ENCODE assay signal across 9 cellular contexts in genomic region chr1:165592945-165593823, GRCh38. TPM values are rescaled to one million over a fixed set of nuclear protein-coding genes. Genes with fewer than 3 reads are reported as not detected.
A peak's percentile ranks its signal among the peaks of the same experiment; 100 is the strongest.
DNase-seq lines count a peak whose midpoint lies in the region; ATAC-seq and TF ChIP-seq lines count a peak whose summit lies in the region.
"Had no signal": no experiment of that assay in that cellular context is flagged by ENCODE, and none has a peak within 500 bp of the region (broad histone marks: within the 10 kb centered on the region; RNA-seq: fewer than 3 reads in every experiment).

No MANE protein-coding gene starts in this region.

- H3K4me1 Mint-ChIP-seq in Calu3 (ENCODE audit: low read depth, unreplicated experiment): peaks cover 2% of the 10 kb centered on the region

- H3K4me3 Mint-ChIP-seq in Calu3 (ENCODE audit: low read depth, unreplicated experiment): no peak overlapping the region
- H3K4me3 Mint-ChIP-seq: activated naive CD4-positive, alpha-beta T cell treated with anti-CD3 and anti-CD28 coated beads, Interleukin-2, amount 50 U/mL, for 24 hours had no signal

- DNase-seq in Calu3 (peak; percentile 80), HCT116 (ENCODE audit: low read depth, low spot score) (peak; percentile 74), NCI-H2171 (lab: John Stamatoyannopoulos, UW) (peak; percentile 40), caudate nucleus (lab: John Stamatoyannopoulos, UW) (peak in 51 of 61 donors; percentile 3 to 94 (median 50)), left colon (peak; percentile 42 to 80)
- peak; percentile 33 to 79 (median 58) for DNase-seq in activated CD4-positive, CD25-positive, alpha-beta regulatory T cell (lab: John Stamatoyannopoulos, UW)
- peak; percentile 65 for DNase-seq in stimulated activated CD4-positive, alpha-beta T cell treated with anti-CD3 and anti-CD28 coated beads, Interleukin-4, amount 100 ng/mL, for 1 hour

- peaks cover 6% of the 10 kb centered on the region for H3K36me3 Mint-ChIP-seq in Calu3 (ENCODE audit: insufficient read depth, unreplicated experiment)

- peak; percentile 78 for TF ChIP-seq CTCF in Calu3 (IDR thresholded peaks at IDR 0.05; ENCODE audit: unreplicated experiment)
- TF ChIP-seq CTCF in HCT116 (IDR thresholded peaks at IDR 0.05 in 2 of 3, conservative IDR thresholded peaks at IDR 0.05 in 1 of 3; ENCODE audit: borderline replicate concordance in 1 of 3, insufficient read depth in 1 of 3, low read depth in 2 of 3, low read length in 2 of 3): peak; percentile 76 to 94 (median 90)

- H4K20me1 ChIP-seq in HCT116 (ENCODE audit: insufficient read depth): no peaks in the 10 kb centered on the region

- H3K9me3 ChIP-seq in HCT116 (ENCODE audit: control insufficient read depth in 1 of 2, insufficient read depth in 1 of 2, low read depth in 1 of 2, low read length in 2 of 2): no peaks in the 10 kb centered on the region

- no peak overlapping the region for H2AFZ ChIP-seq in HCT116 (ENCODE audit: low read depth, low read length, poor library complexity, severe bottlenecking)

- TF ChIP-seq POLR2A in HCT116 (IDR thresholded peaks at IDR 0.05; ENCODE audit: borderline replicate concordance, extremely low read depth, insufficient read depth, insufficient read length): no peak

- no peak overlapping the region for H3K4me3 ChIP-seq in HCT116 (replicated peaks in 1 of 2; ENCODE audit: low read depth in 1 of 2, low read length in 2 of 2)

- intact Hi-C loops in Calu3 (cut with micrococcal nuclease; ENCODE audit: unreplicated experiment): loop anchor here (1.0 to 10.0 kb wide), 5 partner anchors 185 to 448 kb away; no protein-coding TSS in a partner anchor
- intact Hi-C loops in HCT116 (cut with micrococcal nuclease): loop anchor here (1.0 to 10.0 kb wide), 7 partner anchors 185 to 842 kb away; no protein-coding TSS in a partner anchor
- intact Hi-C loops in left colon (cut with DNase I, micrococcal nuclease): loop anchor here (5.0 to 10.0 kb wide), 3 partner anchors 196 to 448 kb away; no protein-coding TSS in a partner anchor

- no peaks in the 10 kb centered on the region for H3K9me3 Mint-ChIP-seq in Calu3 (ENCODE audit: low read depth, unreplicated experiment)
- H3K9me3 Mint-ChIP-seq: activated naive CD4-positive, alpha-beta T cell treated with anti-CD3 and anti-CD28 coated beads, Interleukin-2, amount 50 U/mL, for 24 hours had no signal

- H3K27ac ChIP-seq in HCT116 (ENCODE audit: low read depth, low read length) (no peak overlapping the region), caudate nucleus (ENCODE audit: low read depth, low read length) (no peak overlapping the region)

- H3K4me2 ChIP-seq in HCT116 (ENCODE audit: low read length): no peak overlapping the region

- peaks cover 43% of the 10 kb centered on the region for H3K27me3 ChIP-seq in HCT116 (ENCODE audit: insufficient read depth, low read length)

- TF ChIP-seq RAD21 in HCT116 (IDR thresholded peaks at IDR 0.05; ENCODE audit: low read depth): peak; percentile 96

- CTCF ChIA-PET in Calu3 (lab: Charles Lee): interaction anchor here (0.7 to 1.9 kb wide), 8 partner anchors 53 to 479 kb away, joined by 3 to 17 read pairs (median 4); no protein-coding TSS in a partner anchor
- CTCF ChIA-PET in HCT116 (lab: Charles Lee): interaction anchor here (0.9 to 4.0 kb wide), 8 partner anchors 105 to 464 kb away, joined by 3 to 26 read pairs (median 6); partner anchors contain the start of gene ALDH9A1

- no peak overlapping the region for H3K27ac Mint-ChIP-seq in Calu3 (ENCODE audit: unreplicated experiment)
- H3K27ac Mint-ChIP-seq: activated naive CD4-positive, alpha-beta T cell treated with anti-CD3 and anti-CD28 coated beads, Interleukin-2, amount 50 U/mL, for 24 hours had no signal

- POLR2A ChIA-PET in HCT116 (lab: Charles Lee): no interaction called here

- no peaks in the 10 kb centered on the region for H3K79me2 ChIP-seq in HCT116 (ENCODE audit: insufficient read depth, low read length)

- no peaks in the 10 kb centered on the region for H3K36me3 ChIP-seq in HCT116 (ENCODE audit: control insufficient read depth in 1 of 2, insufficient read depth in 2 of 2, low read length in 2 of 2)

- RAD21 ChIA-PET in HCT116 (lab: Charles Lee; ENCODE audit: low non-redundant PET in 1 of 2, low total read pairs in 2 of 2, uncharacterized antibody in 2 of 2, unreplicated experiment in 2 of 2): interaction anchor here (1.0 to 2.0 kb wide), 2 partner anchors 200 kb away, joined by 4 to 8 read pairs; no protein-coding TSS in a partner anchor

- H3K9ac ChIP-seq in HCT116 (ENCODE audit: low read length): no peak overlapping the region

- H3K4me1 ChIP-seq in HCT116 (ENCODE audit: control insufficient read depth in 1 of 2, insufficient read depth in 2 of 2, low read length in 2 of 2): peaks cover 5 to 10% of the 10 kb centered on the region in 2 experiments

- H3K9me2 ChIP-seq in HCT116 (ENCODE audit: insufficient read depth): no peaks in the 10 kb centered on the region

- H3K27me3 Mint-ChIP-seq in Calu3 (ENCODE audit: unreplicated experiment): peaks cover 62% of the 10 kb centered on the region

- ATAC-seq in HCT116 (peak; percentile 69), left colon (peak; percentile 52), GM18517 (IDR thresholded peaks at IDR 0.05; ENCODE audit: unreplicated experiment) (no peak)

- no TSS peak for BruUV-seq in Calu3 (replicated peaks; lab: Mats Ljungman, UMichigan)
- BruUV-seq in HCT116 (replicated peaks; lab: Mats Ljungman, UMichigan): no TSS peak

TF ChIP-seq in HCT116, 20 proteins besides CTCF, POLR2A, EP300 and RAD21:
- TF ChIP-seq FOSL1 (IDR thresholded peaks at IDR 0.05; ENCODE audit: low read depth) (no peak), SP1 (IDR thresholded peaks at IDR 0.05; ENCODE audit: low read depth) (0 out of 2 replicates have a peak, but pooled peaks have one; percentile 13)

RNA-seq across cellular contexts. Expression of gene MGST3, which starts 37.9 kb away (rescaled TPM):
- 136 and 139 TPM in 2 replicates for total RNA-seq in Calu3 (2022)
- total RNA-seq in HCT116 (2021; ENCODE audit: unreplicated experiment): 93.7 TPM
- polyA plus RNA-seq in HCT116 (2012): 99.3 and 101 TPM in 2 replicates
- total RNA-seq in left colon: 100 to 1,000 TPM; 366 to 451 TPM

RNA-seq across cellular contexts. Expression of gene LRRC52, which starts 49.4 kb away (rescaled TPM):
- total RNA-seq in Calu3 (2022) (not detected in 2 replicates), HCT116 (2021; ENCODE audit: unreplicated experiment) (not detected), left colon (not detected)
- polyA plus RNA-seq in HCT116 (2012): not detected in 2 replicates
